In genomic region chr21:8443093-8443492, GRCh38 we compare ENCODE assay signal across 5 cellular contexts.
A peak's percentile ranks its signal among the peaks of the same experiment; 100 is the strongest.
DNase-seq lines count a peak whose midpoint lies in the region; ATAC-seq, FAIRE-seq and TF ChIP-seq lines count a peak whose summit lies in the region.
"Not testable (repeated sequence)": the region's sequence is repeated elsewhere in the genome, so short reads cannot be mapped to it uniquely, and the experiment has no call there.

No MANE protein-coding gene starts in this region.

- no CpG with 5 or more reads among the region's 54 CpGs for WGBS in GM12878 (ENCODE audit: insufficient coverage, insufficient replicate concordance, low lambda C conversion rate, missing lambda C conversion rate)
- no CpG with 5 or more reads among the region's 54 CpGs for WGBS in K562 (ENCODE audit: insufficient coverage, low coverage, missing lambda C conversion rate)
- no CpG with 5 or more reads among the region's 54 CpGs for WGBS in pancreas, 2 donors

- not testable (repeated sequence) for FAIRE-seq in GM12878 (lab: Jason Lieb, UNC); K562 (lab: Jason Lieb, UNC); pancreas (lab: Jason Lieb, UNC)

- H3K36me3 ChIP-seq in GM12878 (ENCODE audit: control insufficient read depth in 2 of 2, insufficient read depth in 2 of 2, low read length in 1 of 2); K562 (ENCODE audit: control insufficient read depth, insufficient read depth, low read length); pancreas: not testable (repeated sequence)

- H3K9me3 ChIP-seq in GM12878 (replicated peaks; ENCODE audit: control insufficient read depth, insufficient read depth, low read length); K562 (replicated peaks; ENCODE audit: control insufficient read depth, insufficient read depth, low read depth, low read length); pancreas: not testable (repeated sequence)

- not testable (repeated sequence) for H3K79me2 ChIP-seq in GM12878 (ENCODE audit: control insufficient read depth, insufficient read depth, low read length); K562 (ENCODE audit: control insufficient read depth, insufficient read depth, low read length)

- H2AFZ ChIP-seq in GM12878 (ENCODE audit: control insufficient read depth, low read depth, low read length); K562 (ENCODE audit: low read depth, low read length): not testable (repeated sequence)

- H3K9ac ChIP-seq in GM12878 (ENCODE audit: control insufficient read depth, insufficient read depth, low read length); K562 (ENCODE audit: insufficient read depth in 1 of 2, low read depth in 2 of 2, low read length in 2 of 2): not testable (repeated sequence)

- not testable (repeated sequence) for H3K27ac ChIP-seq in GM12878 (ENCODE audit: control insufficient read depth, insufficient read depth); K562 (ENCODE audit: extremely low read depth, low read depth, low read length); pancreas

- not testable (repeated sequence) for TF ChIP-seq CTCF in GM12878 (IDR thresholded peaks at IDR 0.05 in 2 of 3, conservative IDR thresholded peaks at IDR 0.05 in 1 of 3; ENCODE audit: control insufficient read depth in 2 of 3, extremely low read depth in 1 of 3, insufficient read depth in 1 of 3, low read depth in 3 of 3, low read length in 3 of 3); K562 (IDR thresholded peaks at IDR 0.05 in 2 of 3, conservative IDR thresholded peaks at IDR 0.05 in 1 of 3; ENCODE audit: insufficient read depth in 2 of 3, low read depth in 1 of 3, low read length in 3 of 3); pancreas (IDR thresholded peaks at IDR 0.05)

- in situ Hi-C loops in GM12878 (cut with MboI); K562 (cut with MboI): not testable (repeated sequence)

- not testable (repeated sequence) for H3K9me1 ChIP-seq in K562 (ENCODE audit: control insufficient read depth, insufficient read depth, low read length)

- BruUV-seq in GM12878 (replicated peaks; lab: Mats Ljungman, UMichigan); K562 (replicated peaks; lab: Mats Ljungman, UMichigan): not testable (repeated sequence)

- SMC1A ChIA-PET in GM12878 (lab: Charles Lee; ENCODE audit: uncharacterized antibody, unreplicated experiment): not testable (repeated sequence)

- H3K4me2 ChIP-seq in GM12878 (ENCODE audit: control insufficient read depth, insufficient read depth); K562 (ENCODE audit: insufficient read depth, low read length): not testable (repeated sequence)

- intact Hi-C loops in GM12878 (cut with micrococcal nuclease; ENCODE audit: unreplicated experiment); K562 (cut with micrococcal nuclease); left ventricle myocardium superior (cut with micrococcal nuclease); left colon (cut with DNase I, micrococcal nuclease); pancreas (cut with DNase I): not testable (repeated sequence)

- not testable (repeated sequence) for TF ChIP-seq RAD21 in GM12878 (IDR thresholded peaks at IDR 0.05; ENCODE audit: insufficient read depth, low read depth, low read length); K562 (CRISPR knock-in tag; conservative IDR thresholded peaks at IDR 0.05 in 1 of 2, IDR thresholded peaks at IDR 0.05 in 1 of 2)

- RAD21 ChIA-PET in GM12878 (lab: Charles Lee; ENCODE audit: unreplicated experiment): not testable (repeated sequence)

- not testable (repeated sequence) for DNase-seq in GM12878 (ENCODE audit: low read depth, low spot score); K562 (ENCODE audit: extremely low read depth in 1 of 4, low spot score in 3 of 4); left ventricle myocardium superior; left colon; pancreas

- not testable (repeated sequence) for H3K4me3 ChIP-seq in GM12878, K562, pancreas

- POLR2A ChIA-PET in GM12878 (lab: Charles Lee); K562 (lab: Yijun Ruan, JAX): not testable (repeated sequence)

- CTCF ChIA-PET in GM12878 (lab: Yijun Ruan, JAX); K562 (lab: Yijun Ruan, JAX; ENCODE audit: low intra/inter-chr PET ratio): not testable (repeated sequence)

- not testable (repeated sequence) for TF ChIP-seq EP300 in GM12878 (IDR thresholded peaks at IDR 0.05; ENCODE audit: borderline replicate concordance in 1 of 2, control insufficient read depth in 1 of 2, low read depth in 2 of 2, low read length in 2 of 2); K562 (IDR thresholded peaks at IDR 0.05; ENCODE audit: low read length)

- 0 out of 3 replicates have a peak, but pooled peaks have one; percentile 35 for ATAC-seq in GM12878
- ATAC-seq in K562: peak; percentile 33; the same call in 2 of the 3 replicates
- ATAC-seq in left ventricle myocardium superior: peak; percentile 33
- ATAC-seq in left colon: peak; percentile 36
- peak in 3 of 4 donors; percentile 28 to 59 (median 44) for ATAC-seq in pancreas

- H3K27me3 ChIP-seq in GM12878 (replicated peaks in 1 of 2; ENCODE audit: control insufficient read depth in 2 of 2, insufficient read depth in 2 of 2, low read length in 1 of 2); K562 (ENCODE audit: control insufficient read depth in 2 of 2, insufficient read depth in 2 of 2, low read length in 2 of 2); pancreas: not testable (repeated sequence)

- H3K4me1 ChIP-seq in GM12878 (ENCODE audit: control insufficient read depth, insufficient read depth, low read length); K562 (replicated peaks in 1 of 2; ENCODE audit: control insufficient read depth in 2 of 2, insufficient read depth in 2 of 2, low read length in 2 of 2); pancreas: not testable (repeated sequence)

- TF ChIP-seq POLR2A in GM12878 (IDR thresholded peaks at IDR 0.05; ENCODE audit: low read depth, low read length); K562 (conservative IDR thresholded peaks at IDR 0.05): not testable (repeated sequence)

- not testable (repeated sequence) for H4K20me1 ChIP-seq in GM12878 (ENCODE audit: control insufficient read depth, insufficient read depth); K562 (replicated peaks; ENCODE audit: control insufficient read depth, insufficient read depth, low read length)
